In genomic region chr2:25302758-25303436, GRCh38 we compare ENCODE assay signal across 22 cellular contexts. TPM values are rescaled to one million over a fixed set of nuclear protein-coding genes. Genes with fewer than 3 reads are reported as not detected.
DNase-seq lines count a peak whose midpoint lies in the region; ATAC-seq and TF ChIP-seq lines count a peak whose summit lies in the region.
"Had no signal": no experiment of that assay in that cellular context is flagged by ENCODE, and none has a peak within 500 bp of the region (broad histone marks: within the 10 kb centered on the region; RNA-seq: fewer than 3 reads in every experiment).

No MANE protein-coding gene starts in this region.

- H3K27me3 Mint-ChIP-seq in T-helper 17 cell = no peaks in the 10 kb centered on the region
- no peaks in the 10 kb centered on the region for H3K27me3 Mint-ChIP-seq in naive B cell
- H3K27me3 Mint-ChIP-seq: activated CD8-positive, alpha-beta memory T cell treated with anti-CD3 and anti-CD28 coated beads, Interleukin-2, amount 10 ng/mL, durations not matched to agents 7 days and 5 days; memory B cell; progenitor cell of endocrine pancreas had no signal

- H3K4me3 Mint-ChIP-seq in T-helper 17 cell (no peak overlapping the region), naive B cell (peak overlapping the region in 4 of 8 donors; percentile 28 to 77 (median 60))
- H3K4me3 Mint-ChIP-seq: activated CD8-positive, alpha-beta memory T cell treated with anti-CD3 and anti-CD28 coated beads, Interleukin-2, amount 10 ng/mL, durations not matched to agents 7 days and 5 days had no signal

- H3K36me3 Mint-ChIP-seq in T-helper 17 cell (ENCODE audit: low read depth) (peaks cover 4% of the 10 kb centered on the region), naive B cell (no peaks in the 10 kb centered on the region)
- H3K36me3 Mint-ChIP-seq: memory B cell had no signal

- ATAC-seq in T-helper 17 cell (no peak), naive B cell (ENCODE audit: low read depth in 2 of 2) (peak; percentile 26 to 41), HG03571 (IDR thresholded peaks at IDR 0.05; ENCODE audit: unreplicated experiment) (no peak), GM18861 (IDR thresholded peaks at IDR 0.05; ENCODE audit: unreplicated experiment) (no peak), GM18519 (IDR thresholded peaks at IDR 0.05; ENCODE audit: low FRiP score, unreplicated experiment) (no peak)
- ATAC-seq: activated CD4-positive, CD25-positive, alpha-beta regulatory T cell treated with anti-CD3 and anti-CD28 coated beads, Interleukin-2, amount 50 U/mL, for 24 hours had no signal

- peak overlapping the region; percentile 95 for H3K27ac Mint-ChIP-seq in T-helper 17 cell
- H3K27ac Mint-ChIP-seq in naive B cell = no peak overlapping the region
- H3K27ac Mint-ChIP-seq: memory B cell, progenitor cell of endocrine pancreas had no signal

- H3K4me1 Mint-ChIP-seq in T-helper 17 cell = peaks cover 43% of the 10 kb centered on the region
- H3K4me1 Mint-ChIP-seq in naive B cell = peaks cover 26 to 42% (median 42%) of the 10 kb centered on the region in 3 donors

- no peak overlapping the region for H3K4me3 ChIP-seq in GM12865 (ENCODE audit: low read depth, low read length)
- H3K4me3 ChIP-seq: thoracic aorta had no signal

- no peak for TF ChIP-seq CTCF in GM12865 (IDR thresholded peaks at IDR 0.05; ENCODE audit: insufficient read depth, low read depth, low read length, missing control alignments)

- H3K9me3 Mint-ChIP-seq in naive B cell = no peaks in the 10 kb centered on the region
- H3K9me3 Mint-ChIP-seq: memory B cell, nephron progenitor cell had no signal

- no peaks in the 10 kb centered on the region for H3K9me3 ChIP-seq in T-helper 17 cell (ENCODE audit: control insufficient read depth, low read length, poor library complexity, severe bottlenecking)
- H3K9me3 ChIP-seq: thoracic aorta had no signal

- DNase-seq in CD1c-positive myeloid dendritic cell (ENCODE audit: extremely low spot score) = peak; percentile 60
- DNase-seq in GM12865 (ENCODE audit: low read depth) = peak; percentile 59
- no peak for DNase-seq in T-helper 17 cell
- peak; percentile 25 for DNase-seq in naive B cell
- DNase-seq in activated T-cell treated with anti-CD3 and anti-CD28 coated beads for 4 hours = no peak
- DNase-seq: activated CD8-positive, alpha-beta memory T cell treated with anti-CD3 and anti-CD28 coated beads, Interleukin-2, amount 10 ng/mL, durations not matched to agents 7 days and 5 days; activated effector memory CD4-positive, alpha-beta T cell treated with Interleukin-2 at 50 U/mL for 16 hours; aorta; DMS53; hypothalamus; kidney; NCI-H2029; nephron progenitor cell; stimulated activated CD8-positive, alpha-beta memory T cell treated with anti-CD3 and anti-CD28 coated beads, Interleukin-4, amount 100 ng/mL, for 48 hours; T1000 had no signal

RNA-seq across cellular contexts. Expression of gene DNMT3A, which starts 38.8 kb away (rescaled TPM):
- 10 to 100 TPM; 62.8 to 67.6 TPM for total RNA-seq in T-helper 17 cell
- polyA plus RNA-seq in naive B cell (ENCODE audit: low read depth in 6 of 6) = 10 to 100 TPM in 2 of 6 donors, 1 to 10 TPM in 4; 7.3 to 14.0 (median 8.5) TPM

Comparison
In these comparisons a context has a peak if more than half of its experiments do, and no peak if none do; other contexts are left out.
1. DNase-seq: peak in CD1c-positive myeloid dendritic cell (single experiment), GM12865 (single experiment) and naive B cell (single experiment); none in T-helper 17 cell (0 of 3) and activated T-cell treated with anti-CD3 and anti-CD28 coated beads for 4 hours (single experiment).
2. ATAC-seq: peak in naive B cell (2 of 2); none in T-helper 17 cell (single experiment), HG03571 (single experiment), GM18861 (single experiment) and GM18519 (single experiment).